15 cellular contexts compared by ENCODE assay signal in the genomic region with DNA sequence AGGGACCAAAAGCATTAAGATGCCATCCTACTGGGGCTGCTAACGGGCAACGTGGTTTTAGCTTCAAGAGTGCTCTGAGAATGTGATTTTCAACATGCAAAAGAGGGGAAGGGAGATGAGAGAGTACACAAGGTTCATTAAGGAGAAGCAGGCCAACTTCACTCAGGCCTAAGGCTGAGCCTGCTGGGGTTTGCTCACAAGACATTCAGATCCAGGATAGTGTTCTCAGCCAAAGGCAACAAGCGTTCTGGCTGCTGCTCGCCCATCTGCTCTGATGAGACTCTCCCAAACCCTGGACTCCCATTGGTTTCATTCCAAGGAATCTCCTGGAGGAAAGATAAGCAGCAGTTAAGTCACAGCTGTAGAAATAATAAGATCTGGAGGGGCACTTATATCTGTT. TPM values are rescaled to one million over a fixed set of nuclear protein-coding genes. Genes with fewer than 3 reads are reported as not detected.
DNase-seq lines count a peak whose midpoint lies in the region; ATAC-seq and TF ChIP-seq lines count a peak whose summit lies in the region.
"Had no signal": no experiment of that assay in that cellular context is flagged by ENCODE, and none has a peak within 500 bp of the region (broad histone marks: within the 10 kb centered on the region; RNA-seq: fewer than 3 reads in every experiment).

No MANE protein-coding gene starts in this region.

- no peak for TF ChIP-seq RAD21 in HCT116 (IDR thresholded peaks at IDR 0.05; ENCODE audit: low read depth)

- TF ChIP-seq CTCF in HCT116 (IDR thresholded peaks at IDR 0.05 in 2 of 3, conservative IDR thresholded peaks at IDR 0.05 in 1 of 3; ENCODE audit: borderline replicate concordance in 1 of 3, insufficient read depth in 1 of 3, low read depth in 2 of 3, low read length in 2 of 3) (no peak), sigmoid colon (IDR thresholded peaks at IDR 0.05) (no peak)

- WGBS in sigmoid colon, 2 donors = 81 to 92% methylated on average over 4 of the region's 4 CpGs

- no peak overlapping the region for H3K4me2 ChIP-seq in HCT116 (ENCODE audit: low read length)
- H3K4me2 ChIP-seq: smooth muscle cell had no signal

- H4K20me1 ChIP-seq in HCT116 (ENCODE audit: insufficient read depth) = no peaks in the 10 kb centered on the region

- no peak overlapping the region for H3K27ac ChIP-seq in HCT116 (ENCODE audit: low read depth, low read length)
- H3K27ac ChIP-seq in sigmoid colon = peak overlapping the region in 2 of 4 donors; percentile 8 to 53
- H3K27ac ChIP-seq: C4-2B had no signal

- H3K27me3 ChIP-seq in HCT116 (ENCODE audit: insufficient read depth, low read length) (no peaks in the 10 kb centered on the region), sigmoid colon (no peaks in the 10 kb centered on the region)

- BruUV-seq in HCT116 (replicated peaks; lab: Mats Ljungman, UMichigan) = no TSS peak

- DNase-seq in HCT116 (ENCODE audit: low read depth, low spot score) = no peak
- DNase-seq in brain pericyte (ENCODE audit: low read depth, low spot score) = peak; percentile 83
- DNase-seq in hepatic stellate cell (ENCODE audit: low spot score) = peak; percentile 45
- DNase-seq in sigmoid colon = peak; percentile 74
- DNase-seq in amygdala (lab: John Stamatoyannopoulos, UW) = no peak
- DNase-seq in NCI-H2196 (lab: John Stamatoyannopoulos, UW; ENCODE audit: unreplicated experiment) = no peak
- no peak for DNase-seq in AML-193 (lab: John Stamatoyannopoulos, UW)
- DNase-seq: MV-4-11, NCI-H774, T-helper 1 cell had no signal

- no peak overlapping the region for H2AFZ ChIP-seq in HCT116 (ENCODE audit: low read depth, low read length, poor library complexity, severe bottlenecking)

- H3K9ac ChIP-seq in HCT116 (ENCODE audit: low read length) = no peak overlapping the region

- no peak for TF ChIP-seq POLR2A in HCT116 (IDR thresholded peaks at IDR 0.05; ENCODE audit: borderline replicate concordance, extremely low read depth, insufficient read depth, insufficient read length)
- no peak for TF ChIP-seq POLR2A in sigmoid colon (IDR thresholded peaks at IDR 0.05)

- H3K4me3 ChIP-seq in HCT116 (replicated peaks in 1 of 2; ENCODE audit: low read depth in 1 of 2, low read length in 2 of 2) = no peak overlapping the region
- no peak overlapping the region for H3K4me3 ChIP-seq in sigmoid colon
- H3K4me3 ChIP-seq: smooth muscle cell had no signal

- no peak for ATAC-seq in HCT116
- no peak for ATAC-seq in HG02970 (IDR thresholded peaks at IDR 0.05; ENCODE audit: low FRiP score, unreplicated experiment)

- RAD21 ChIA-PET in HCT116 (lab: Charles Lee; ENCODE audit: low non-redundant PET in 1 of 2, low total read pairs in 2 of 2, uncharacterized antibody in 2 of 2, unreplicated experiment in 2 of 2) = no interaction called here

- H3K4me1 ChIP-seq in HCT116 (ENCODE audit: control insufficient read depth in 1 of 2, insufficient read depth in 2 of 2, low read length in 2 of 2) (peaks cover 22 to 34% of the 10 kb centered on the region in 2 experiments), sigmoid colon (peaks cover 0 to 16% (median 11%) of the 10 kb centered on the region in 4 donors)

- CTCF ChIA-PET in HCT116 (lab: Charles Lee) = no interaction called here

- H3K36me3 ChIP-seq in HCT116 (ENCODE audit: control insufficient read depth in 1 of 2, insufficient read depth in 2 of 2, low read length in 2 of 2) = no peaks in the 10 kb centered on the region
- H3K36me3 ChIP-seq in sigmoid colon = no peaks in the 10 kb centered on the region

- no peaks in the 10 kb centered on the region for H3K9me2 ChIP-seq in HCT116 (ENCODE audit: insufficient read depth)

- intact Hi-C loops in HCT116 (cut with micrococcal nuclease) = no loop called here
- intact Hi-C loops in sigmoid colon (cut with DNase I) = no loop called here

- H3K9me3 ChIP-seq in HCT116 (ENCODE audit: control insufficient read depth in 1 of 2, insufficient read depth in 1 of 2, low read depth in 1 of 2, low read length in 2 of 2) = no peaks in the 10 kb centered on the region
- H3K9me3 ChIP-seq in sigmoid colon = no peaks in the 10 kb centered on the region

- no peak for TF ChIP-seq EP300 in sigmoid colon (IDR thresholded peaks at IDR 0.05)

- no peaks in the 10 kb centered on the region for H3K79me2 ChIP-seq in HCT116 (ENCODE audit: insufficient read depth, low read length)

- POLR2A ChIA-PET in HCT116 (lab: Charles Lee) = no interaction called here

TF ChIP-seq in HCT116, 20 proteins besides CTCF, POLR2A, EP300 and RAD21:
- TF ChIP-seq SIN3A (IDR thresholded peaks at IDR 0.05; ENCODE audit: low read depth) (no peak), ZFX (IDR thresholded peaks at IDR 0.05) (0 out of 2 replicates have a peak, but pooled peaks have one; percentile 24), EGR1 (IDR thresholded peaks at IDR 0.05; ENCODE audit: low read depth) (no peak)

RNA-seq across cellular contexts. Expression of gene UPB1, which starts 23.6 kb away (rescaled TPM):
- total RNA-seq in HCT116 (2021; ENCODE audit: unreplicated experiment) (0.27 TPM), sigmoid colon (under 1 TPM in 2 of 4 donors, not detected in 2; 0.36 to 0.83 TPM)
- 0.06 and 0.14 TPM in 2 replicates for polyA plus RNA-seq in HCT116 (2012)
- under 1 TPM in 1 of 3 donors, not detected in 2; 0.28 TPM for polyA plus RNA-seq in sigmoid colon
- total RNA-seq: activated CD8-positive, alpha-beta memory T cell treated with anti-CD3 and anti-CD28 coated beads for 36 hours; lung microvascular endothelial cell; smooth muscle cell had no signal

RNA-seq across cellular contexts. Expression of gene ADORA2A, which starts 44.2 kb away (rescaled TPM):
- total RNA-seq in HCT116 (2021; ENCODE audit: unreplicated experiment) (3.6 TPM), sigmoid colon (1 to 10 TPM; 2.1 to 5.3 (median 3.3) TPM)
- polyA plus RNA-seq in HCT116 (2012) = 3.1 and 3.3 TPM in 2 replicates
- 1 to 10 TPM; 1.2 to 9.3 (median 1.8) TPM for polyA plus RNA-seq in sigmoid colon

Comparison
In these comparisons a context has a peak if more than half of its experiments do, and no peak if none do; other contexts are left out.
1. DNase-seq: peak in brain pericyte (single experiment), hepatic stellate cell (single experiment) and sigmoid colon (single experiment); none in HCT116 (single experiment), amygdala (0 of 56), NCI-H2196 (single experiment) and AML-193 (0 of 2).